Comparison of ENCODE assay signal across 11 cellular contexts in genomic region chr5:72584466-72584865, GRCh38.
DNase-seq lines count a peak whose midpoint lies in the region; ATAC-seq and TF ChIP-seq lines count a peak whose summit lies in the region.
"Had no signal": no experiment of that assay in that cellular context is flagged by ENCODE, and none has a peak within 500 bp of the region (broad histone marks: within the 10 kb centered on the region; RNA-seq: fewer than 3 reads in every experiment).

No MANE protein-coding gene starts in this region.

- H2BK20ac ChIP-seq in H9 (ENCODE audit: low read depth, low read length, poor library complexity, severe bottlenecking), result no peak overlapping the region

- no peak overlapping the region for H3K27ac ChIP-seq in H9 (ENCODE audit: insufficient read length, low read depth, low read length)

- H3K27me3 ChIP-seq in BE2C, result no peaks in the 10 kb centered on the region
- no peaks in the 10 kb centered on the region for H3K27me3 ChIP-seq in H9 (ENCODE audit: insufficient read depth, low read length)

- no peaks in the 10 kb centered on the region for H3K79me2 ChIP-seq in H9 (ENCODE audit: insufficient read depth, low read length)

- H3K79me1 ChIP-seq in H9 (ENCODE audit: insufficient read depth, low read depth, low read length, poor library complexity, severe bottlenecking), result no peaks in the 10 kb centered on the region

- H3K14ac ChIP-seq in H9 (ENCODE audit: insufficient read depth, low read length), result no peak overlapping the region

- H3K9me3 ChIP-seq in BE2C (no peaks in the 10 kb centered on the region), H9 (ENCODE audit: control insufficient read depth, low read depth, low read length) (no peaks in the 10 kb centered on the region)

- H3K56ac ChIP-seq in H9 (ENCODE audit: insufficient read length, low read depth, low read length), result no peak overlapping the region

- H3K36me3 ChIP-seq in BE2C, result no peaks in the 10 kb centered on the region

- no peak overlapping the region for H3K4ac ChIP-seq in H9 (ENCODE audit: low read depth, low read length)

- H2BK120ac ChIP-seq in H9 (ENCODE audit: low read depth, low read length, poor library complexity, severe bottlenecking), result no peak overlapping the region

- no peak overlapping the region for H3K9ac ChIP-seq in H9 (ENCODE audit: extremely low read depth, insufficient read length, low read length)

- H2AK5ac ChIP-seq in H9 (ENCODE audit: insufficient read length, low read length), result no peak overlapping the region

- no peak overlapping the region for H2BK5ac ChIP-seq in H9 (ENCODE audit: insufficient read length, low read length)

- H3K4me1 ChIP-seq in BE2C, result no peaks in the 10 kb centered on the region
- peaks cover 4% of the 10 kb centered on the region; the same call in 1 of the 2 replicates for H3K4me1 ChIP-seq in H9 (ENCODE audit: insufficient read depth, low read length)

- H4K5ac ChIP-seq in H9 (ENCODE audit: insufficient read length, low read depth, low read length), result no peak overlapping the region

- peaks cover under 1% of the 10 kb centered on the region for H3K27me3 Mint-ChIP-seq in H9 (ENCODE audit: low read depth)

- H4K8ac ChIP-seq in H9 (replicated peaks; ENCODE audit: insufficient read length, low read depth, low read length), result no peak overlapping the region

- DNase-seq in BE2C, result no peak
- DNase-seq in fibroblast of mammary gland (ENCODE audit: low read depth), result peak; percentile 83
- DNase-seq in H9, result no peak
- no peak for DNase-seq in NCI-H446 treated with DMSO at 0.1 percent for 48 hours (lab: John Stamatoyannopoulos, UW)
- DNase-seq in HT-29 (ENCODE audit: low spot score), result no peak
- no peak for DNase-seq in activated CD4-positive, CD25-positive, alpha-beta regulatory T cell treated with anti-CD3 and anti-CD28 coated beads, Interleukin-2, amount 50 U/mL, for 72 hours
- DNase-seq: NCI-H1436, nucleus accumbens had no signal

- ATAC-seq in GM18868 (IDR thresholded peaks at IDR 0.05; ENCODE audit: unreplicated experiment) (peak; percentile 55), HG03175 (IDR thresholded peaks at IDR 0.05; ENCODE audit: unreplicated experiment) (peak; percentile 71)

- H2BK12ac ChIP-seq in H9 (ENCODE audit: insufficient read length, low read depth, low read length), result no peak overlapping the region

- peaks cover 12 to 14% of the 10 kb centered on the region in 2 experiments for H3K9me3 Mint-ChIP-seq in H9

- no peak overlapping the region for H3K4me2 ChIP-seq in H9 (ENCODE audit: insufficient read depth, insufficient read length, low read length)

- H3K23me2 ChIP-seq in H9 (ENCODE audit: insufficient read length, low read depth, low read length, poor library complexity, severe bottlenecking), result no peaks in the 10 kb centered on the region

- no peak overlapping the region for H3K27ac Mint-ChIP-seq in H9
- H3K27ac Mint-ChIP-seq: CD4-positive, CD25-positive, alpha-beta regulatory T cell had no signal

- H3K23ac ChIP-seq in H9 (ENCODE audit: insufficient read length, low read depth, low read length), result no peak overlapping the region

- WGBS in H9 (ENCODE audit: extremely low coverage, insufficient read length, low lambda C conversion rate), result no CpG with 5 or more reads among the region's 3 CpGs

- H3K4me3 ChIP-seq in BE2C (ENCODE audit: low read depth, low read length) (no peak overlapping the region), fibroblast of mammary gland (ENCODE audit: control insufficient read depth, low read depth, low read length) (no peak overlapping the region)

- no peaks in the 10 kb centered on the region for H4K20me1 ChIP-seq in H9 (ENCODE audit: control insufficient read depth, insufficient read depth, insufficient read length)

- peaks cover 5 to 7% of the 10 kb centered on the region in 2 experiments for H3K4me1 Mint-ChIP-seq in H9
- H3K4me1 Mint-ChIP-seq: CD4-positive, CD25-positive, alpha-beta regulatory T cell had no signal

- no peak overlapping the region for H2AFZ ChIP-seq in H9 (ENCODE audit: low read length)

- H3T11ph ChIP-seq in H9 (ENCODE audit: low read length), result no peak overlapping the region

- no peak overlapping the region for H3K4me3 Mint-ChIP-seq in H9
- H3K4me3 Mint-ChIP-seq: CD4-positive, CD25-positive, alpha-beta regulatory T cell had no signal

- peaks cover 0 to 4% (median 4%) of the 10 kb centered on the region in 3 experiments; a peak in 3 of 7 replicates for H3K36me3 Mint-ChIP-seq in H9 (ENCODE audit: insufficient read depth in 1 of 3, low read depth in 3 of 3)
- H3K36me3 Mint-ChIP-seq: CD4-positive, CD25-positive, alpha-beta regulatory T cell had no signal

- TF ChIP-seq CTCF in BE2C (IDR thresholded peaks at IDR 0.05; ENCODE audit: low read depth, low read length) (peak; percentile 21; the same call in 1 of the 2 replicates), fibroblast of mammary gland (conservative IDR thresholded peaks at IDR 0.05; ENCODE audit: control insufficient read depth, insufficient read depth, low read depth, low read length) (peak; percentile 17), H9 (conservative IDR thresholded peaks at IDR 0.05) (no peak)

- no peak overlapping the region for H4K91ac ChIP-seq in H9 (ENCODE audit: insufficient read length, low read depth, low read length)

- H3K18ac ChIP-seq in H9 (ENCODE audit: insufficient read length, low read depth, low read length), result no peak overlapping the region

- no peak overlapping the region for H2BK15ac ChIP-seq in H9 (ENCODE audit: low read depth, low read length)
